ENCODE assay signal across 2 cellular contexts in genomic region chr4:122619583-122619982, GRCh38.
TF ChIP-seq lines count a peak whose summit lies in the region.

No MANE protein-coding gene starts in this region.

TF ChIP-seq in SK-N-SH, 30 proteins besides CTCF, POLR2A, EP300 and RAD21 (continued from another document):
- TF ChIP-seq USF2 (IDR thresholded peaks at IDR 0.05; ENCODE audit: borderline replicate concordance, low read depth, low read length) = no peak
- TF ChIP-seq JUND (IDR thresholded peaks at IDR 0.05) = no peak
- TF ChIP-seq ZBTB33 (IDR thresholded peaks at IDR 0.05; ENCODE audit: borderline replicate concordance, low read depth) = no peak
- no peak for TF ChIP-seq POLR2AphosphoS5 (IDR thresholded peaks at IDR 0.05; ENCODE audit: low read depth, low read length)
- no peak for TF ChIP-seq YY1 (IDR thresholded peaks at IDR 0.05; ENCODE audit: low read depth)

TF ChIP-seq in SK-N-SH treated with all-trans-retinoic acid at 6 μM for 48 hours, 23 proteins besides CTCF, POLR2A, EP300 and RAD21 (continued from another document):
- no peak for TF ChIP-seq TSHZ2 (CRISPR knock-in tag; IDR thresholded peaks at IDR 0.05)
- no peak for TF ChIP-seq GLIS3 (CRISPR knock-in tag; IDR thresholded peaks at IDR 0.05)
- TF ChIP-seq POU6F1 (CRISPR knock-in tag; IDR thresholded peaks at IDR 0.05; ENCODE audit: borderline replicate concordance, low read depth) = no peak
- TF ChIP-seq ZFP3 (CRISPR knock-in tag; IDR thresholded peaks at IDR 0.05) = no peak
